In the genomic region with DNA sequence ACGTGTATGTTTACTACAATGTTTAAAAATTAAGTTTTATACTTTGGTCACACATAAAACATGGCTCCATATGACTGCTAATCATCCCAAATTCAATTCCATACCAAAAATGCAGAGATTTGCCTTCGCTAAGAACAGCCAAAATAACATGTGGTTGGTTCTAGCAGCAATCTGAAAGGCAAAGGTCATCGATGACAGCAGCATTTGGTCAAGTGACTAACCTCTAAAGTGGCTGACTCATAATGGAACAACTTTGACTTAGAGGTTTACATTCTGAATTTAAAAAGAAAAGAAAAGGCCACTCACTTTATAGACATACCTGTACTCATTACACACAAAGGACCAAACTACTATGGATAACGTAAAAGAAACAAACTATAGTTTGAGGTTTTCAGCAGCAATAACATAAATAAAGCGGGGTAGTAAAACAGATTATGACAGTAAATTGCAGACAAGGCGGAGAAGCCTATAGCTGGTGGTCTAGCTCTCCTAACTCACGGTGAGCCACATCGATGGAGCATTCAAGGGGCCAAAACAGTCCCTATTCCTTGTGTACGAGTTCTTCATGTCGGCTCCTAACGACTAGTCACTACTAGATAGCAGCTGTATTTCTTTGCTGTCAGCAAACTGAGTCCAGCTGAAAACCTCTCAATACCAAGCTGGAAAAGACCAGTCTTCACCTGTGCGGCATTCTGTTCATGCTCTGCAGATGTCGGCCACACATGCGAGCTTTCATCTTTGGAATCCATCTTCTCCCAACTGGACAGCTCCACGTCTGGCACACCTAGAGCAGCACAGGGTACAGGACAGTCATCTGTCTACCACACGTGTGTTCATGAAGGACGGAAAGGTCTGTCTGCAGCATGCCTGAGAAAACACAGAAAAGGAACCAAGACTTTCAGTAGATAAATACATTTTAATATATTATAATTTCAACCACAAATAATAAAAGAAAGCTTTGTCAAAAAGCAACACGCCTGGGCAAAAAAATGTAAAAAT, we compare ENCODE assay signal across 8 cellular contexts. TPM values are rescaled to one million over a fixed set of nuclear protein-coding genes. Genes with fewer than 3 reads are reported as not detected.
A peak's percentile ranks its signal among the peaks of the same experiment; 100 is the strongest.
DNase-seq lines count a peak whose midpoint lies in the region; ATAC-seq, FAIRE-seq and TF ChIP-seq lines count a peak whose summit lies in the region.

No MANE protein-coding gene starts in this region.

- no peaks in the 10 kb centered on the region for H3K9me3 ChIP-seq in gastrocnemius medialis

- DNase-seq in GM13976 (ENCODE audit: low spot score) (peak; percentile 59), HTR-8/SVneo (ENCODE audit: insufficient read length, low spot score) (peak; percentile 34), epithelial cell of prostate (ENCODE audit: low read depth, low spot score) (peak; percentile 16), gastrocnemius medialis (no peak), NCI-H524 treated with DMSO at 0.1 percent for 48 hours (lab: John Stamatoyannopoulos, UW) (no peak), anterior cingulate cortex (lab: John Stamatoyannopoulos, UW) (no peak), NCI-H2196 (lab: John Stamatoyannopoulos, UW; ENCODE audit: unreplicated experiment) (no peak)

- no peak overlapping the region for H3K4me3 ChIP-seq in gastrocnemius medialis

- no peak for TF ChIP-seq CTCF in GM13976 (IDR thresholded peaks at IDR 0.05; ENCODE audit: borderline replicate concordance, control extremely low read depth, extremely low read depth, insufficient read depth, missing control alignments)
- no peak for TF ChIP-seq CTCF in gastrocnemius medialis (IDR thresholded peaks at IDR 0.05 in 4 of 5, conservative IDR thresholded peaks at IDR 0.05 in 1 of 5)

- no peak overlapping the region for H3K27ac ChIP-seq in epithelial cell of prostate
- no peak overlapping the region for H3K27ac ChIP-seq in gastrocnemius medialis

- H3K4me1 ChIP-seq in gastrocnemius medialis = no peaks in the 10 kb centered on the region

- peaks cover 2 to 37% of the 10 kb centered on the region in 2 donors for H3K36me3 ChIP-seq in gastrocnemius medialis

- peak; percentile 88 for ATAC-seq in GM21717 (IDR thresholded peaks at IDR 0.05; ENCODE audit: unreplicated experiment)
- no peak for ATAC-seq in gastrocnemius medialis

- intact Hi-C loops in gastrocnemius medialis (cut with DNase I; ENCODE audit: low total_unique reads) = no loop called here

- in situ Hi-C loops in GM13976 (cut with MboI; ENCODE audit: low sequenced_read_pairs, unreplicated experiment) = no loop called here
- in situ Hi-C loops in gastrocnemius medialis (cut with MboI; ENCODE audit: low sequenced_read_pairs in 4 of 4) = no loop called here

- no peak for TF ChIP-seq POLR2A in gastrocnemius medialis (IDR thresholded peaks at IDR 0.05)

- FAIRE-seq in HTR-8/SVneo (lab: Jason Lieb, UNC) = no peak

- H3K27me3 ChIP-seq in gastrocnemius medialis = no peaks in the 10 kb centered on the region

RNA-seq across cellular contexts. Expression of gene PRDM10, which starts 42.1 kb away (rescaled TPM):
- 10 to 100 TPM in 1 of 4 donors, 1 to 10 TPM in 3; 3.3 to 10.9 (median 9.0) TPM for total RNA-seq in gastrocnemius medialis

Comparison
In these comparisons a context has a peak if more than half of its experiments do, and no peak if none do; other contexts are left out.
1. DNase-seq: peak in GM13976 (single experiment), HTR-8/SVneo (single experiment) and epithelial cell of prostate (single experiment); none in gastrocnemius medialis (0 of 2), NCI-H524 treated with DMSO at 0.1 percent for 48 hours (single experiment), anterior cingulate cortex (0 of 58) and NCI-H2196 (single experiment).